ENCODE assay signal across 8 cellular contexts in genomic region chr2:112032615-112033457, GRCh38. TPM values are rescaled to one million over a fixed set of nuclear protein-coding genes. Genes with fewer than 3 reads are reported as not detected.
DNase-seq lines count a peak whose midpoint lies in the region; ATAC-seq and TF ChIP-seq lines count a peak whose summit lies in the region.

No MANE protein-coding gene starts in this region.

- no peak for ATAC-seq in GM18867 (IDR thresholded peaks at IDR 0.05; ENCODE audit: unreplicated experiment)
- no peak for ATAC-seq in GM21529 (IDR thresholded peaks at IDR 0.05; ENCODE audit: unreplicated experiment)
- no peak for ATAC-seq in natural killer cell treated with Interleukin-12 subunit alpha and Interleukin-12 subunit beta and Interleukin-15 and Interleukin-18, amount 100 ng/mL, for 72 hours

- H3K4me1 Mint-ChIP-seq in natural killer cell treated with Interleukin-12 subunit alpha and Interleukin-12 subunit beta and Interleukin-15 and Interleukin-18, amount 100 ng/mL, for 72 hours (ENCODE audit: low read depth in 2 of 2), result no peaks in the 10 kb centered on the region

- no peaks in the 10 kb centered on the region for H3K36me3 Mint-ChIP-seq in natural killer cell treated with Interleukin-12 subunit alpha and Interleukin-12 subunit beta and Interleukin-15 and Interleukin-18, amount 100 ng/mL, for 72 hours

- H3K9me3 ChIP-seq in left ventricle myocardium inferior (replicated peaks) (no peaks in the 10 kb centered on the region), smooth muscle cell (replicated peaks; ENCODE audit: low read depth) (no peaks in the 10 kb centered on the region)

- no peaks in the 10 kb centered on the region for H3K9me3 Mint-ChIP-seq in natural killer cell treated with Interleukin-12 subunit alpha and Interleukin-12 subunit beta and Interleukin-15 and Interleukin-18, amount 100 ng/mL, for 72 hours

- no peaks in the 10 kb centered on the region for H3K27me3 ChIP-seq in left ventricle myocardium inferior (ENCODE audit: low read depth)
- H3K27me3 ChIP-seq in smooth muscle cell (ENCODE audit: low read depth), result no peaks in the 10 kb centered on the region

- H3K4me3 ChIP-seq in left ventricle myocardium inferior (no peak overlapping the region), smooth muscle cell (no peak overlapping the region)

- peak overlapping the region; percentile 79 for H3K4me2 ChIP-seq in smooth muscle cell

- no peaks in the 10 kb centered on the region for H3K79me2 ChIP-seq in smooth muscle cell (ENCODE audit: low read depth)

- H3K4me1 ChIP-seq in left ventricle myocardium inferior (peaks cover 11% of the 10 kb centered on the region), smooth muscle cell (ENCODE audit: low read depth) (peaks cover 20% of the 10 kb centered on the region)

- H3K36me3 ChIP-seq in left ventricle myocardium inferior, result peaks cover 5% of the 10 kb centered on the region
- no peaks in the 10 kb centered on the region for H3K36me3 ChIP-seq in smooth muscle cell (ENCODE audit: low read depth)

- no peaks in the 10 kb centered on the region for H4K20me1 ChIP-seq in smooth muscle cell (ENCODE audit: low read depth)

- peaks cover 34% of the 10 kb centered on the region for H3F3A ChIP-seq in smooth muscle cell (ENCODE audit: low read depth)

- H3K27me3 Mint-ChIP-seq in natural killer cell treated with Interleukin-12 subunit alpha and Interleukin-12 subunit beta and Interleukin-15 and Interleukin-18, amount 100 ng/mL, for 72 hours, result peaks cover 14 to 18% of the 10 kb centered on the region in 2 donors

- no peak overlapping the region for H3K4me3 Mint-ChIP-seq in natural killer cell treated with Interleukin-12 subunit alpha and Interleukin-12 subunit beta and Interleukin-15 and Interleukin-18, amount 100 ng/mL, for 72 hours

- no peak overlapping the region for H2AFZ ChIP-seq in smooth muscle cell (ENCODE audit: low read depth)

- CTCF ChIA-PET in HEK293T (lab: Yijun Ruan, JAX), result interaction anchor here (0.6 kb wide), 1 partner anchor 599 kb away, joined by 3 read pairs; no protein-coding TSS in a partner anchor

- WGBS in smooth muscle cell (ENCODE audit: low lambda C conversion rate), result 47% methylated on average over 4 of the region's 4 CpGs

- DNase-seq in HEK293T (ENCODE audit: extremely low spot score) (no peak), left ventricle myocardium inferior (no peak), smooth muscle cell (lab: John Stamatoyannopoulos, UW; ENCODE audit: unreplicated experiment) (no peak), HuH-7.5 (ENCODE audit: low spot score) (no peak)
- DNase-seq in natural killer cell treated with Interleukin-12 subunit alpha and Interleukin-12 subunit beta and Interleukin-15 and Interleukin-18, amount 100 ng/mL, for 72 hours (ENCODE audit: low spot score), result no peak

- H3K9ac ChIP-seq in smooth muscle cell (ENCODE audit: low read depth), result no peak overlapping the region

- H3K27ac ChIP-seq in VCaP, result peak overlapping the region; percentile 79
- H3K27ac ChIP-seq in left ventricle myocardium inferior (replicated peaks), result peak overlapping the region; percentile 43
- peak overlapping the region; percentile 82 for H3K27ac ChIP-seq in smooth muscle cell (ENCODE audit: low read depth)

- intact Hi-C loops in left ventricle myocardium inferior (cut with micrococcal nuclease), result no loop called here

- POLR2A ChIA-PET in HEK293T (lab: Yijun Ruan, JAX), result no interaction called here

- H3K27ac Mint-ChIP-seq in natural killer cell treated with Interleukin-12 subunit alpha and Interleukin-12 subunit beta and Interleukin-15 and Interleukin-18, amount 100 ng/mL, for 72 hours, result no peak overlapping the region

- TF ChIP-seq CTCF in VCaP (conservative IDR thresholded peaks at IDR 0.05), result no peak
- TF ChIP-seq CTCF in left ventricle myocardium inferior (IDR thresholded peaks at IDR 0.05; ENCODE audit: borderline replicate concordance), result peak; percentile 11
- no peak for TF ChIP-seq CTCF in smooth muscle cell (IDR thresholded peaks at IDR 0.05; ENCODE audit: borderline replicate concordance, insufficient read depth, poor library complexity, severe bottlenecking)

TF ChIP-seq in HEK293T, 16 proteins besides CTCF, POLR2A, EP300 and RAD21:
- TF ChIP-seq SP1 (IDR thresholded peaks at IDR 0.05) (no peak), FOXA1 (IDR thresholded peaks at IDR 0.05) (no peak), ZNF384 (IDR thresholded peaks at IDR 0.05) (peak; percentile 75), LEF1 (IDR thresholded peaks at IDR 0.05; ENCODE audit: borderline replicate concordance) (no peak)
TF ChIP-seq in HEK293T: peak in this region for 1.

RNA-seq across cellular contexts. Expression of gene TMEM87B, which starts 22.2 kb away (rescaled TPM):
- total RNA-seq in left ventricle myocardium inferior (5.7 TPM), smooth muscle cell (109 and 117 TPM in 2 replicates)
- 26.9 and 27.2 TPM in 2 replicates for polyA plus RNA-seq in smooth muscle cell
- 10 to 100 TPM in 1 of 2 donors, 1 to 10 TPM in 1; 8.0 to 13.2 TPM for total RNA-seq in natural killer cell treated with Interleukin-12 subunit alpha and Interleukin-12 subunit beta and Interleukin-15 and Interleukin-18, amount 100 ng/mL, for 72 hours
